6 cellular contexts compared by ENCODE assay signal in genomic region chr13:85186646-85187045, GRCh38.
"Had no signal": no experiment of that assay in that cellular context is flagged by ENCODE, and none has a peak within 500 bp of the region (broad histone marks: within the 10 kb centered on the region; RNA-seq: fewer than 3 reads in every experiment).

No MANE protein-coding gene starts in this region.

- H3K4me1 Mint-ChIP-seq: IgD-negative memory B cell had no signal

- H3K4me3 Mint-ChIP-seq: IgD-negative memory B cell had no signal

- ATAC-seq: HepG2, K562 had no signal

- H3K27ac Mint-ChIP-seq: IgD-negative memory B cell had no signal

- H3K27ac ChIP-seq: HL-60 had no signal

- H3K4me3 ChIP-seq: K562 had no signal

- H3K27me3 Mint-ChIP-seq: IgD-negative memory B cell had no signal

- DNase-seq: IMR-90, KBM-7 had no signal
